Comparison of ENCODE assay signal across 1 cellular context in genomic region chrX:132750312-132751042, GRCh38.
TF ChIP-seq lines count a peak whose summit lies in the region.

No MANE protein-coding gene starts in this region.

TF ChIP-seq in H1, 55 proteins besides CTCF, POLR2A, EP300 and RAD21 (continued from another document):
- TF ChIP-seq USF2 (IDR thresholded peaks at IDR 0.05; ENCODE audit: low read length), result no peak
TF ChIP-seq in H1: peak in this region for 0.
